In the genomic region with DNA sequence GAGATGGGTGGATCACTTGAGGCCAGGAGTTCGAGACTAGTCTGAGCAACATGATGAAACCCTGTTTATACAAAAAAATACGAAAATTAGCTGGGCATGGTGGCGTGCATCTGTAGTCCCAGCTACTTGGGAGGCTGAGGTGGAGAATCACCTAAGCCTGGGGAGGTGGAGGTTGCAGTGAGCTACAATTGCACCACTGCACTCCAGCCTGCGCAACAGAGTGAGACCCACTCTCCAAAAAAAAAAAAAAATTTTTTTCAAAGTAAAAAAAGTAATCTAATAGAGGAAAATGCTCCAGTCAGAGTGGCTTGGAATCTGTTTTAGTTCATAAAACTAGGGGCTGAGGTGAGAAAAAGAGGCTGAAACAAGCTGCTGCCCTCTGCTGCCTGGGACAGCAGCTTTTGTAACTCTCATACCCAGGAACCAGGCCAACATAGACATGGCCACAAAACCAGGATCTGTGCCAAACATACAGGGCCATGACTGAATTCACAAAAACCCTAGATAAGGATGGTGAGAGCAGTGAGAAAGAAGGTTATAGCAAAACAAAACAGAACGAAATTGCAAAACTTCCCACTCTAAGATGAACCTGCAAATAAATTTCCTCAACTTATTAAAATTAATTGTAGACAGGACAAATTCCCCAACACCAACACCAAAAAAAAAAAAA, we compare ENCODE assay signal across 8 cellular contexts. TPM values are rescaled to one million over a fixed set of nuclear protein-coding genes. Genes with fewer than 3 reads are reported as not detected.
DNase-seq lines count a peak whose midpoint lies in the region; ATAC-seq and TF ChIP-seq lines count a peak whose summit lies in the region.

No MANE protein-coding gene starts in this region.

- no peaks in the 10 kb centered on the region for H3K9me2 ChIP-seq in hepatocyte (replicated peaks; ENCODE audit: insufficient read depth)

- H4K20me1 ChIP-seq in hepatocyte (ENCODE audit: insufficient read depth, poor library complexity, severe bottlenecking) = no peaks in the 10 kb centered on the region

- no peak overlapping the region for H3K4me2 ChIP-seq in hepatocyte

- ATAC-seq in GM19455 (IDR thresholded peaks at IDR 0.05; ENCODE audit: unreplicated experiment) (no peak), GM21381 (IDR thresholded peaks at IDR 0.05; ENCODE audit: unreplicated experiment) (no peak)

- H3K9me3 ChIP-seq in hepatocyte (ENCODE audit: low read depth) = no peaks in the 10 kb centered on the region

- WGBS in hepatocyte (ENCODE audit: low lambda C conversion rate, missing lambda C conversion rate) = 91% methylated on average over 5 of the region's 5 CpGs
- 83 to 89% methylated on average over 5 of the region's 5 CpGs for WGBS in lower leg skin, 2 donors

- H3K4me1 ChIP-seq in hepatocyte (ENCODE audit: insufficient read depth) = no peaks in the 10 kb centered on the region

- no peaks in the 10 kb centered on the region for H3K36me3 ChIP-seq in hepatocyte (replicated peaks; ENCODE audit: insufficient read depth, low read depth)

- intact Hi-C loops in lower leg skin (cut with DNase I; ENCODE audit: low total_unique reads) = no loop called here

- no peaks in the 10 kb centered on the region for H3K27me3 ChIP-seq in hepatocyte

- H2AFZ ChIP-seq in hepatocyte = no peak overlapping the region

- TF ChIP-seq CTCF in AG09319 (IDR thresholded peaks at IDR 0.05; ENCODE audit: low read depth, low read length) = peak; percentile 44
- TF ChIP-seq CTCF in VCaP (conservative IDR thresholded peaks at IDR 0.05) = peak; percentile 73
- peak; percentile 40 for TF ChIP-seq CTCF in hepatocyte (IDR thresholded peaks at IDR 0.05; ENCODE audit: poor library complexity)
- TF ChIP-seq CTCF in lower leg skin (IDR thresholded peaks at IDR 0.05) = no peak

- H3K79me2 ChIP-seq in hepatocyte = no peaks in the 10 kb centered on the region

- TF ChIP-seq POLR2A in lower leg skin (IDR thresholded peaks at IDR 0.05) = no peak

- H3K27ac ChIP-seq in VCaP (no peak overlapping the region), hepatocyte (no peak overlapping the region)

- no peak overlapping the region for H3K4me3 ChIP-seq in hepatocyte
- no peak overlapping the region for H3K4me3 ChIP-seq in lower leg skin (ENCODE audit: low read depth, poor library complexity, severe bottlenecking)

- DNase-seq in AG09319 (ENCODE audit: extremely low read depth, low read depth) (peak; percentile 54), HuH-7 (ENCODE audit: low spot score) (peak; percentile 29), hepatocyte (ENCODE audit: low spot score) (peak; percentile 74), lower leg skin (ENCODE audit: low spot score in 2 of 2) (no peak), NOMO-1 treated with DMSO at 0.1 percent for 48 hours (lab: John Stamatoyannopoulos, UW; ENCODE audit: unreplicated experiment) (no peak)

RNA-seq across cellular contexts. Expression of a gene that starts 13.1 kb away (rescaled TPM):
- total RNA-seq in hepatocyte (34.8 and 43.3 TPM in 2 replicates), lower leg skin (10 to 100 TPM; 21.9 to 30.7 (median 26.8) TPM)
- 23.9 and 28.6 TPM in 2 replicates for polyA plus RNA-seq in hepatocyte

RNA-seq across cellular contexts. Expression of a gene that starts 39.2 kb away (rescaled TPM):
- total RNA-seq in hepatocyte = 38.0 and 49.6 TPM in 2 replicates
- 43.2 and 49.7 TPM in 2 replicates for polyA plus RNA-seq in hepatocyte
- total RNA-seq in lower leg skin = 10 to 100 TPM; 40.0 to 63.7 (median 53.2) TPM

Comparison
In these comparisons a context has a peak if more than half of its experiments do, and no peak if none do; other contexts are left out.
1. DNase-seq: peak in AG09319 (single experiment), HuH-7 (single experiment) and hepatocyte (single experiment); none in lower leg skin (0 of 2) and NOMO-1 treated with DMSO at 0.1 percent for 48 hours (single experiment).
2. CTCF ChIP-seq: peak in AG09319 (single experiment), VCaP (single experiment) and hepatocyte (single experiment); none in lower leg skin (0 of 3).